Comparison of ENCODE assay signal across 1 cellular context in the genomic region with DNA sequence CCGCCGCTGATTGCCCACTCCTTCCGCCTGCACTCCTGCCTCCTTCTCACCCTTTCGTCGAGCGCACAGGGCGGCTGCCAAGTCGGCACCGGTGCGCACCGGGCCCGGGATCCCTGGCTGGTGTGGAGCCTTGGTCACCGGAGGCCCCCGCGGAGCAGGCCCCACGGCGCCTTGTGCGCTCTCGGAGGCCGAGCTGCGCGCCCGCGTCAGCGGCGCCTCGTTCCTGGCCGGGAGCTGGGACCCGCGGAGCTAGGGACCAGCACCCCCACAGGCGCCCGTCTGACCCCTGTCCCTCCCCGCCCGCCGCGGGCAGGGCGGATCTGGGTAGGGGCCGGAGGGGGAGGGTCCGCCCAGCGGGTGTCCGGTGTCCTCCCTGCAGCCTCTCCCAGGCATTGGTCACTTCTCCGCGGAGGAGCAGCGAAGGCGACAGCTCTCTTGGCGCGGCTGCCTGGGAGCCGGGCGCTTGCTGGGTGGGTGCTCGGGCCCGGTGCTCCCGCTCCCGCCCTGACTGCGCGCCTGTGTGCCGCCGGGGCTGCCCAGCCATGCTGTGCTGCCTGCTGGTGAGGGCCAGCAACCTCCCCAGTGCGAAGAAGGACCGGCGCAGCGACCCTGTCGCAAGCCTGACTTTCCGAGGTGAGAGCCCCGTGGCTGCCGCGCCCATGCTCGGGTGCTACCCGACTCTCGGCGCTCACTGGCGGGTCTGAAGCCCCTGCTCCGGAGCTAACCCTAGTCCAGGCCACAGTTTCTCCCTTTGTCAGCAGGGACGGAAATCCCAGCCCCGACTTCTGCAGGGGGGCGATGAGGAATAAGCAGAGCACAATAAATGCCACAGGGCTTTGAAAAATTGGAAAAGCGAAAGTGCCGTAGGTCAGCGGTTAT.
TF ChIP-seq lines count a peak whose summit lies in the region.

No MANE protein-coding gene starts in this region.

TF ChIP-seq in HepG2, 621 proteins besides CTCF, POLR2A, EP300 and RAD21 (continued from another document):
- TF ChIP-seq SP5 (CRISPR knock-in tag; IDR thresholded peaks at IDR 0.05; ENCODE audit: borderline replicate concordance, low read depth), result no peak
- TF ChIP-seq KLF16 (CRISPR knock-in tag; IDR thresholded peaks at IDR 0.05), result no peak
- no peak for TF ChIP-seq TOE1 (CRISPR knock-in tag; IDR thresholded peaks at IDR 0.05)
- TF ChIP-seq, protein P1, sequence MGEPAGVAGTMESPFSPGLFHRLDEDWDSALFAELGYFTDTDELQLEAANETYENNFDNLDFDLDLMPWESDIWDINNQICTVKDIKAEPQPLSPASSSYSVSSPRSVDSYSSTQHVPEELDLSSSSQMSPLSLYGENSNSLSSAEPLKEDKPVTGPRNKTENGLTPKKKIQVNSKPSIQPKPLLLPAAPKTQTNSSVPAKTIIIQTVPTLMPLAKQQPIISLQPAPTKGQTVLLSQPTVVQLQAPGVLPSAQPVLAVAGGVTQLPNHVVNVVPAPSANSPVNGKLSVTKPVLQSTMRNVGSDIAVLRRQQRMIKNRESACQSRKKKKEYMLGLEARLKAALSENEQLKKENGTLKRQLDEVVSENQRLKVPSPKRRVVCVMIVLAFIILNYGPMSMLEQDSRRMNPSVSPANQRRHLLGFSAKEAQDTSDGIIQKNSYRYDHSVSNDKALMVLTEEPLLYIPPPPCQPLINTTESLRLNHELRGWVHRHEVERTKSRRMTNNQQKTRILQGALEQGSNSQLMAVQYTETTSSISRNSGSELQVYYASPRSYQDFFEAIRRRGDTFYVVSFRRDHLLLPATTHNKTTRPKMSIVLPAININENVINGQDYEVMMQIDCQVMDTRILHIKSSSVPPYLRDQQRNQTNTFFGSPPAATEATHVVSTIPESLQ (CRISPR knock-in tag; conservative IDR thresholded peaks at IDR 0.05), result no peak
- TF ChIP-seq, protein P2, sequence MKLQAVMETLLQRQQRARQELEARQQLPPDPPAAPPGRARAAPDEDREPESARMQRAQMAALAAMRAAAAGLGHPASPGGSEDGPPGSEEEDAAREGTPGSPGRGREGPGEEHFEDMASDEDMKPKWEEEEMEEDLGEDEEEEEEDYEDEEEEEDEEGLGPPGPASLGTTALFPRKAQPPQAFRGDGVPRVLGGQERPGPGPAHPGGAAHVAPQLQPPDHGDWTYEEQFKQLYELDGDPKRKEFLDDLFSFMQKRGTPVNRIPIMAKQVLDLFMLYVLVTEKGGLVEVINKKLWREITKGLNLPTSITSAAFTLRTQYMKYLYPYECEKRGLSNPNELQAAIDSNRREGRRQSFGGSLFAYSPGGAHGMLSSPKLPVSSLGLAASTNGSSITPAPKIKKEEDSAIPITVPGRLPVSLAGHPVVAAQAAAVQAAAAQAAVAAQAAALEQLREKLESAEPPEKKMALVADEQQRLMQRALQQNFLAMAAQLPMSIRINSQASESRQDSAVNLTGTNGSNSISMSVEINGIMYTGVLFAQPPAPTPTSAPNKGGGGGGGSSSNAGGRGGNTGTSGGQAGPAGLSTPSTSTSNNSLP (IDR thresholded peaks at IDR 0.05; ENCODE audit: low read depth, low read length), result no peak
- no peak for TF ChIP-seq ZNF446 (CRISPR knock-in tag; IDR thresholded peaks at IDR 0.05)
